Comparison of ENCODE assay signal across 8 cellular contexts in genomic region chr3:32177702-32178198, GRCh38.
DNase-seq lines count a peak whose midpoint lies in the region; ATAC-seq lines count a peak whose summit lies in the region.

No MANE protein-coding gene starts in this region.

- DNase-seq in D341Med (ENCODE audit: low spot score) (peak; percentile 55), Kasumi-1 (lab: John Stamatoyannopoulos, UW) (peak; percentile 58 to 60), SK-MEL-5 (ENCODE audit: low read depth, low spot score) (peak; percentile 96), right cardiac atrium (peak in 1 of 3 donors; percentile 44), smooth muscle cell of the brain vasculature (ENCODE audit: low read depth, low spot score) (peak; percentile 78), NCI-H1048 (lab: John Stamatoyannopoulos, UW) (no peak)
- DNase-seq in activated naive CD8-positive, alpha-beta T cell treated with anti-CD3 and anti-CD28 coated beads, Interleukin-2, amount 10 ng/mL, durations not matched to agents 7 days and 5 days = no peak

- H3K9me3 ChIP-seq in right cardiac atrium (ENCODE audit: control insufficient read depth, low read length) = no peaks in the 10 kb centered on the region

- peak overlapping the region; percentile 40 for H3K4me3 Mint-ChIP-seq in activated naive CD8-positive, alpha-beta T cell treated with anti-CD3 and anti-CD28 coated beads, Interleukin-2, amount 10 ng/mL, durations not matched to agents 7 days and 5 days

- H3K4me1 Mint-ChIP-seq in activated naive CD8-positive, alpha-beta T cell treated with anti-CD3 and anti-CD28 coated beads, Interleukin-2, amount 10 ng/mL, durations not matched to agents 7 days and 5 days = peaks cover 10% of the 10 kb centered on the region

- H3K27me3 ChIP-seq in right cardiac atrium (ENCODE audit: control insufficient read depth, insufficient read depth) = no peaks in the 10 kb centered on the region

- no peak overlapping the region for H3K4me3 ChIP-seq in right cardiac atrium (ENCODE audit: low read length)

- ATAC-seq in GM21528 (IDR thresholded peaks at IDR 0.05; ENCODE audit: low FRiP score, unreplicated experiment) (peak; percentile 81), right cardiac atrium (peak; percentile 91 to 94)
- ATAC-seq in activated naive CD8-positive, alpha-beta T cell treated with anti-CD3 and anti-CD28 coated beads, Interleukin-2, amount 10 ng/mL, durations not matched to agents 7 days and 5 days (ENCODE audit: low read depth) = peak; percentile 74

- intact Hi-C loops in right cardiac atrium (cut with DNase I) = loop anchor here in 2 of 4 donors (5.0 to 10.0 kb wide), 3 partner anchors 115 to 177 kb away; no protein-coding TSS in a partner anchor

- no peak overlapping the region for H3K27ac Mint-ChIP-seq in activated naive CD8-positive, alpha-beta T cell treated with anti-CD3 and anti-CD28 coated beads, Interleukin-2, amount 10 ng/mL, durations not matched to agents 7 days and 5 days

- POLR2A ChIA-PET in activated naive CD8-positive, alpha-beta T cell treated with anti-CD3 and anti-CD28 coated beads, Interleukin-2, amount 10 ng/mL, durations not matched to agents 7 days and 5 days (lab: Charles Lee) = no interaction called here

- no peak overlapping the region for H3K27ac ChIP-seq in right cardiac atrium (ENCODE audit: low read length)

- H3K27me3 Mint-ChIP-seq in activated naive CD8-positive, alpha-beta T cell treated with anti-CD3 and anti-CD28 coated beads, Interleukin-2, amount 10 ng/mL, durations not matched to agents 7 days and 5 days = peaks cover 13% of the 10 kb centered on the region

- 24% methylated on average over 5 of the region's 5 CpGs for WGBS in right cardiac atrium

- peaks cover 4% of the 10 kb centered on the region for H3K36me3 Mint-ChIP-seq in activated naive CD8-positive, alpha-beta T cell treated with anti-CD3 and anti-CD28 coated beads, Interleukin-2, amount 10 ng/mL, durations not matched to agents 7 days and 5 days

- no peaks in the 10 kb centered on the region for H3K9me3 Mint-ChIP-seq in activated naive CD8-positive, alpha-beta T cell treated with anti-CD3 and anti-CD28 coated beads, Interleukin-2, amount 10 ng/mL, durations not matched to agents 7 days and 5 days

- in situ Hi-C loops in SK-MEL-5 (cut with HindIII; ENCODE audit: low pct_unique_long_range_greater_than_20kb, low sequenced_read_pairs) = no loop called here

- H3K4me1 ChIP-seq in right cardiac atrium (ENCODE audit: control insufficient read depth, insufficient read depth, low read length) = peaks cover 2% of the 10 kb centered on the region

Comparison
In these comparisons a context has a peak if more than half of its experiments do, and no peak if none do; other contexts are left out.
1. DNase-seq: peak in D341Med (single experiment), Kasumi-1 (2 of 2), SK-MEL-5 (single experiment) and smooth muscle cell of the brain vasculature (single experiment); none in activated naive CD8-positive, alpha-beta T cell treated with anti-CD3 and anti-CD28 coated beads, Interleukin-2, amount 10 ng/mL, durations not matched to agents 7 days and 5 days (single experiment) and NCI-H1048 (single experiment).
2. Peak in every context shown above with its lines, with median percentiles within 50 percentile points of each other: ATAC-seq.